24 cellular contexts compared by ENCODE assay signal in the genomic region with DNA sequence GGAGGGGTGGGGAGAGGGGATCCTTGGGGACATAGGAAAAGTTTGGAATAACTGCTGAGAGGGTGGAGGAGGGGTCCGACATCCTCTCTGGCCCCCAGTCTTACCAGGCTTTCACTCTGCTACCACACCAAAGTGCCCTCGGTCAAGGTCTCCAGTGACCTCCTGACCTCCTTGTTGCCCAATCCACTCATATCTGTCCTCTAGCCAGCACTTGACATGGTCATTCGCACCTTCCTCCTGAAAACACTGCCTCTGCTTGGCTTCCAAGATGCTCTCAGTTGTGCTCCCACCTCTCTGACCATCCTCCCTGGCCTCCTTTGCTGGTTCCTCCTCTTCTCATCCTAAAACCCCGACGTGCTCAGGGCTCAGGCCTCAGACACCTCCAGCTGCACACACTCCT.
DNase-seq lines count a peak whose midpoint lies in the region; ATAC-seq and TF ChIP-seq lines count a peak whose summit lies in the region.
"Had no signal": no experiment of that assay in that cellular context is flagged by ENCODE, and none has a peak within 500 bp of the region (broad histone marks: within the 10 kb centered on the region; RNA-seq: fewer than 3 reads in every experiment).

No MANE protein-coding gene starts in this region.

- H3K36me3 ChIP-seq in neural cell (ENCODE audit: insufficient read depth, low read length) = no peaks in the 10 kb centered on the region
- H3K36me3 ChIP-seq: SJCRH30 had no signal

- no peaks in the 10 kb centered on the region for H3K9me3 ChIP-seq in neural cell (ENCODE audit: low read length)

- H3K36me3 Mint-ChIP-seq in natural killer cell treated with Interleukin-12 subunit alpha and Interleukin-12 subunit beta and Interleukin-15 and Interleukin-18, amount 100 ng/mL, for 72 hours = no peaks in the 10 kb centered on the region
- peaks cover 7% of the 10 kb centered on the region for H3K36me3 Mint-ChIP-seq in natural killer cell
- peaks cover 25% of the 10 kb centered on the region for H3K36me3 Mint-ChIP-seq in glutamatergic neuron (ENCODE audit: unreplicated experiment)
- H3K36me3 Mint-ChIP-seq: CD8-positive, alpha-beta T cell had no signal

- peak overlapping the region; percentile 31 for H3K9ac ChIP-seq in neural cell (ENCODE audit: low read length)

- TF ChIP-seq CTCF in natural killer cell (IDR thresholded peaks at IDR 0.05) = no peak
- TF ChIP-seq CTCF in glutamatergic neuron (IDR thresholded peaks at IDR 0.05; ENCODE audit: partially characterized antibody, unreplicated experiment) = no peak
- TF ChIP-seq CTCF in neural cell (IDR thresholded peaks at IDR 0.05; ENCODE audit: poor library complexity, severe bottlenecking) = no peak

- intact Hi-C loops in natural killer cell (cut with micrococcal nuclease) = no loop called here

- H3F3A ChIP-seq in neural cell (ENCODE audit: insufficient read depth, low read length, poor library complexity, severe bottlenecking) = no peaks in the 10 kb centered on the region

- ATAC-seq in natural killer cell treated with Interleukin-12 subunit alpha and Interleukin-12 subunit beta and Interleukin-15 and Interleukin-18, amount 100 ng/mL, for 72 hours = no peak
- ATAC-seq in natural killer cell (no peak), HG03432 (IDR thresholded peaks at IDR 0.05; ENCODE audit: unreplicated experiment) (no peak)
- ATAC-seq: CD8-positive, alpha-beta T cell; K562; PC-3; SK-N-SH treated with all-trans-retinoic acid at 6 μM for 48 hours had no signal

- peak overlapping the region; percentile 79 for H3K27ac ChIP-seq in neural cell (ENCODE audit: low read length)
- H3K27ac ChIP-seq: C4-2B, SJCRH30 had no signal

- H3K27me3 ChIP-seq in neural cell (ENCODE audit: insufficient read depth, low read depth, low read length) = no peaks in the 10 kb centered on the region
- H3K27me3 ChIP-seq: SJCRH30 had no signal

- H3K27ac Mint-ChIP-seq in natural killer cell treated with Interleukin-12 subunit alpha and Interleukin-12 subunit beta and Interleukin-15 and Interleukin-18, amount 100 ng/mL, for 72 hours = no peak overlapping the region
- no peak overlapping the region for H3K27ac Mint-ChIP-seq in natural killer cell
- peak overlapping the region; percentile 49 for H3K27ac Mint-ChIP-seq in glutamatergic neuron (ENCODE audit: unreplicated experiment)
- H3K27ac Mint-ChIP-seq: CD8-positive, alpha-beta T cell had no signal

- H3K9me3 Mint-ChIP-seq in natural killer cell treated with Interleukin-12 subunit alpha and Interleukin-12 subunit beta and Interleukin-15 and Interleukin-18, amount 100 ng/mL, for 72 hours = peaks cover 3% of the 10 kb centered on the region
- peaks cover 3 to 4% of the 10 kb centered on the region in 2 donors for H3K9me3 Mint-ChIP-seq in natural killer cell
- H3K9me3 Mint-ChIP-seq in glutamatergic neuron (ENCODE audit: unreplicated experiment) = peaks cover 14% of the 10 kb centered on the region

- no peak for TF ChIP-seq EP300 in neural cell (conservative IDR thresholded peaks at IDR 0.05; ENCODE audit: poor library complexity, severe bottlenecking)

- H3K4me1 Mint-ChIP-seq in natural killer cell treated with Interleukin-12 subunit alpha and Interleukin-12 subunit beta and Interleukin-15 and Interleukin-18, amount 100 ng/mL, for 72 hours (ENCODE audit: low read depth in 2 of 2) = no peaks in the 10 kb centered on the region
- H3K4me1 Mint-ChIP-seq in natural killer cell = no peaks in the 10 kb centered on the region
- peaks cover 27% of the 10 kb centered on the region for H3K4me1 Mint-ChIP-seq in glutamatergic neuron (ENCODE audit: low read depth, unreplicated experiment)

- no peaks in the 10 kb centered on the region for H4K20me1 ChIP-seq in neural cell (ENCODE audit: insufficient read depth)

- no peaks in the 10 kb centered on the region for H3K79me2 ChIP-seq in neural cell (replicated peaks; ENCODE audit: insufficient read depth, low read length)

- H2AFZ ChIP-seq in neural cell (ENCODE audit: low read depth, low read length) = no peak overlapping the region

- TF ChIP-seq RAD21 in neural cell (conservative IDR thresholded peaks at IDR 0.05) = no peak

- peak; percentile 23 for DNase-seq in natural killer cell treated with Interleukin-12 subunit alpha and Interleukin-12 subunit beta and Interleukin-15 and Interleukin-18, amount 100 ng/mL, for 72 hours (ENCODE audit: low spot score)
- DNase-seq in natural killer cell (no peak), glutamatergic neuron (no peak), C1 segment of cervical spinal cord (lab: John Stamatoyannopoulos, UW) (no peak), NOMO-1 (lab: John Stamatoyannopoulos, UW; ENCODE audit: unreplicated experiment in 2 of 2) (no peak)
- DNase-seq: Caco-2; CD8-positive, alpha-beta T cell; GOT3; HCEC 1CT; Kasumi-1; NCI-H1092 treated with DMSO at 0.1 percent for 48 hours; NCI-H1436; NCI-H187; NCI-H2107; NCI-H446; NCI-H524 treated with DMSO at 0.1 percent for 48 hours; NCI-H774; PC-3; SJCRH30 had no signal

- H3K4me2 ChIP-seq in neural cell (ENCODE audit: low read length) = no peak overlapping the region

- no peaks in the 10 kb centered on the region for H3K9me2 ChIP-seq in neural cell (ENCODE audit: insufficient read depth, low read length)

- no peak overlapping the region for H3K4me3 Mint-ChIP-seq in natural killer cell treated with Interleukin-12 subunit alpha and Interleukin-12 subunit beta and Interleukin-15 and Interleukin-18, amount 100 ng/mL, for 72 hours
- H3K4me3 Mint-ChIP-seq in natural killer cell (no peak overlapping the region), glutamatergic neuron (ENCODE audit: unreplicated experiment) (no peak overlapping the region)
- H3K4me3 Mint-ChIP-seq: CD8-positive, alpha-beta T cell had no signal

- H3K4me3 ChIP-seq in neural cell (ENCODE audit: low read length) = no peak overlapping the region
- H3K4me3 ChIP-seq: K562, SJCRH30 had no signal

- peaks cover 46 to 73% of the 10 kb centered on the region in 2 donors for H3K27me3 Mint-ChIP-seq in natural killer cell treated with Interleukin-12 subunit alpha and Interleukin-12 subunit beta and Interleukin-15 and Interleukin-18, amount 100 ng/mL, for 72 hours
- H3K27me3 Mint-ChIP-seq in natural killer cell (ENCODE audit: low read depth in 2 of 2) = peaks cover 54 to 74% of the 10 kb centered on the region in 2 donors
- H3K27me3 Mint-ChIP-seq in glutamatergic neuron (ENCODE audit: unreplicated experiment) = peaks cover 15% of the 10 kb centered on the region

TF ChIP-seq in neural cell, 6 proteins besides CTCF, POLR2A, EP300 and RAD21:
- TF ChIP-seq REST (IDR thresholded peaks at IDR 0.05; ENCODE audit: borderline replicate concordance) (no peak), SMC3 (conservative IDR thresholded peaks at IDR 0.05; ENCODE audit: poor library complexity) (no peak), EZH2 (IDR thresholded peaks at IDR 0.05; ENCODE audit: borderline replicate concordance, insufficient read depth, low read length, poor library complexity, severe bottlenecking) (no peak), MXI1 (conservative IDR thresholded peaks at IDR 0.05; ENCODE audit: poor library complexity, severe bottlenecking) (no peak), TAF1 (IDR thresholded peaks at IDR 0.05; ENCODE audit: low read depth) (no peak), POLR2AphosphoS5 (IDR thresholded peaks at IDR 0.05) (no peak)
